22 cellular contexts compared by ENCODE assay signal in the genomic region with DNA sequence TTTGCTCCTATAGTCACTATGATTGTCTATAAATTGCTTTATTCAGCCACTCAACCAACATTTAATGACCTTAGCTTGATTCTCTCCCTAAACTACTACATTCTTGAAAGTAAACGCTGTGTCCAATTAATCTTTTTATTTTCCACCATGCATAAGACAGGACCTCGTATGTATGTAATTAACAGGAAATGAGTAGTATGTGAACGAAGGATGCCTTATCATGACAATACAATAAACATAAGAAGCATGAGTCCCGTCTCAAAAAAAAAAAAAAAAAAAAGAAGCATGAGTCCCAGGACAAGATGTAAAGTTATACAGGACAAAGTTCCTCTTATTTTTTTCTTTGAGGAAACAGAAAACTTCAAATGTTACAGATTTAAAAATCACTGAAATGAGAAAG.
"Had no signal": no experiment of that assay in that cellular context is flagged by ENCODE, and none has a peak within 500 bp of the region (broad histone marks: within the 10 kb centered on the region; RNA-seq: fewer than 3 reads in every experiment).

No MANE protein-coding gene starts in this region.

- H3K27me3 ChIP-seq: brain microvascular endothelial cell, esophagus muscularis mucosa, testis had no signal

- H3K9me3 Mint-ChIP-seq: activated CD4-positive, alpha-beta memory T cell treated with anti-CD3 and anti-CD28 coated beads, Interleukin-2, amount 10 ng/mL, durations not matched to agents 7 days and 5 days; activated T-cell treated with anti-CD3 and anti-CD28 coated beads, Interleukin-2, amount 50 U/mL, for 4 hours; naive thymus-derived CD8-positive, alpha-beta T cell had no signal

- H3K27me3 Mint-ChIP-seq: activated CD4-positive, alpha-beta memory T cell treated with anti-CD3 and anti-CD28 coated beads, Interleukin-2, amount 10 ng/mL, durations not matched to agents 7 days and 5 days; activated T-helper 17 cell treated with anti-CD3 and anti-CD28 coated beads, Interleukin-2, amount 50 U/mL, for 72 hours; naive thymus-derived CD8-positive, alpha-beta T cell had no signal

- DNase-seq: activated CD4-positive, alpha-beta memory T cell treated with anti-CD3 and anti-CD28 coated beads, Interleukin-2, amount 10 ng/mL, durations not matched to agents 7 days and 5 days; activated CD4-positive, alpha-beta T cell treated with anti-CD3 and anti-CD28 coated beads, Interleukin-2, amount 10 ng/mL, durations not matched to agents 24 days and 14 days; activated CD4-positive, CD25-positive, alpha-beta regulatory T cell treated with anti-CD3 and anti-CD28 coated beads, Interleukin-2, amount 50 U/mL, for 72 hours; activated CD8-positive, alpha-beta memory T cell treated with anti-CD3 and anti-CD28 coated beads, Interleukin-2, amount 50 U/mL, for 48 hours; activated gamma-delta T cell treated with Interleukin-2 at 50 U/mL for 16 hours; activated naive CD4-positive, alpha-beta T cell treated with anti-CD3 and anti-CD28 coated beads, Interleukin-2, amount 50 U/mL, for 16 hours; activated T-cell treated with anti-CD3 and anti-CD28 coated beads, Interleukin-2, amount 50 U/mL, for 4 hours; amniotic stem cell; brain microvascular endothelial cell; islet precursor cell; left ventricle myocardium inferior; mammary epithelial cell; naive thymus-derived CD8-positive, alpha-beta T cell; posterior cingulate gyrus; right cardiac atrium; stimulated activated naive CD4-positive, alpha-beta T cell; T-helper 1 cell; testis; trophoblast cell had no signal

- H3K27ac ChIP-seq: brain microvascular endothelial cell, coronary artery, esophagus muscularis mucosa, left ventricle myocardium inferior, testis had no signal

- H3K9me3 ChIP-seq: esophagus muscularis mucosa, left ventricle myocardium inferior, testis had no signal

- H3K36me3 ChIP-seq: brain microvascular endothelial cell, esophagus muscularis mucosa, left ventricle myocardium inferior had no signal

- H3K27ac Mint-ChIP-seq: activated CD4-positive, alpha-beta memory T cell treated with anti-CD3 and anti-CD28 coated beads, Interleukin-2, amount 10 ng/mL, durations not matched to agents 7 days and 5 days; activated CD4-positive, alpha-beta T cell treated with anti-CD3 and anti-CD28 coated beads, Interleukin-2, amount 10 ng/mL, durations not matched to agents 24 days and 14 days; activated T-helper 17 cell treated with anti-CD3 and anti-CD28 coated beads, Interleukin-2, amount 50 U/mL, for 72 hours; naive thymus-derived CD8-positive, alpha-beta T cell had no signal

- H3K4me3 Mint-ChIP-seq: activated CD4-positive, alpha-beta memory T cell treated with anti-CD3 and anti-CD28 coated beads, Interleukin-2, amount 10 ng/mL, durations not matched to agents 7 days and 5 days; activated CD4-positive, alpha-beta T cell treated with anti-CD3 and anti-CD28 coated beads, Interleukin-2, amount 10 ng/mL, durations not matched to agents 24 days and 14 days; activated T-cell treated with anti-CD3 and anti-CD28 coated beads, Interleukin-2, amount 50 U/mL, for 4 hours; activated T-helper 17 cell treated with anti-CD3 and anti-CD28 coated beads, Interleukin-2, amount 50 U/mL, for 72 hours had no signal

- H3K4me3 ChIP-seq: coronary artery, esophagus muscularis mucosa, left ventricle myocardium inferior, testis had no signal

- ATAC-seq: activated T-cell treated with anti-CD3 and anti-CD28 coated beads, Interleukin-2, amount 50 U/mL, for 4 hours; activated T-helper 17 cell treated with anti-CD3 and anti-CD28 coated beads, Interleukin-2, amount 50 U/mL, for 72 hours; naive thymus-derived CD8-positive, alpha-beta T cell; right cardiac atrium had no signal
